In the genomic region with DNA sequence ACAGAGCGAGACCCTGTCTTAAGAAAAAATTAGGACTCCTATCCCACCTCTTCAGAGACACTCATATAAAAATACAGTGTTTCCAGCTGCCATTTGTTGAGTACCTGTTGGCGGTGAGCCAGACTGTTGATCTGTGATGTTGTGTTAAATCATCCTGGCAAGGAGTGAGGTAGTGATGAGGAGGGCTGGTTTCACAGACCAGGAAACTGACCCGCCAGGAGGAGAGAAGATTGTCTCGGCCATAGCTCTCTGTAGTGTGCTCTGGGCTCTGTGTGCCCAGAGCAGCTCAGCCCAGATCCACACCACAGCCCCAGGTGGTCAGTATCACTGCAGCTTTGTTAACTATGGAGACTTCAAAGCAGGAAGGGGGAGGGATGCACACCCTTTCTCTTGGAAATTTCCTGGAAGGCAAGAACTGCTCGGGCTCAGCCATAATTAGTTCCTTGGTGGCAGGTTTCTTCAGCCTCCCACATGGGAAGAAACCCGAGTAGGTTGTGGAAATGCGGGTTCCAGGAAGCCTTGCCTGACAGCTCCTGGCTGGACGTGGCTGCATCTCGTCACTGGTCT, we compare ENCODE assay signal across 12 cellular contexts.
DNase-seq lines count a peak whose midpoint lies in the region; ATAC-seq and TF ChIP-seq lines count a peak whose summit lies in the region.
"Had no signal": no experiment of that assay in that cellular context is flagged by ENCODE, and none has a peak within 500 bp of the region (broad histone marks: within the 10 kb centered on the region; RNA-seq: fewer than 3 reads in every experiment).

No MANE protein-coding gene starts in this region.

- no peak overlapping the region for H2AFZ ChIP-seq in smooth muscle cell (ENCODE audit: low read depth)

- peaks cover 23% of the 10 kb centered on the region for H3K4me1 Mint-ChIP-seq in activated CD8-positive, alpha-beta T cell treated with anti-CD3 and anti-CD28 coated beads for 36 hours (ENCODE audit: low read depth)

- no peaks in the 10 kb centered on the region for H3K36me3 ChIP-seq in smooth muscle cell (ENCODE audit: low read depth)
- H3K36me3 ChIP-seq: HAP-1 had no signal

- CTCF ChIA-PET in activated CD8-positive, alpha-beta T cell treated with anti-CD3 and anti-CD28 coated beads for 36 hours (lab: Charles Lee): no interaction called here

- H3K4me1 ChIP-seq in smooth muscle cell (ENCODE audit: low read depth): peaks cover 3% of the 10 kb centered on the region
- H3K4me1 ChIP-seq: HAP-1 had no signal

- H3K9me3 Mint-ChIP-seq in activated CD8-positive, alpha-beta T cell treated with anti-CD3 and anti-CD28 coated beads for 36 hours: peaks cover 6% of the 10 kb centered on the region

- H3K4me3 Mint-ChIP-seq in activated CD8-positive, alpha-beta T cell treated with anti-CD3 and anti-CD28 coated beads for 36 hours: no peak overlapping the region
- H3K4me3 Mint-ChIP-seq: activated CD4-positive, alpha-beta memory T cell treated with anti-CD3 and anti-CD28 coated beads for 36 hours had no signal

- H3F3A ChIP-seq in smooth muscle cell (ENCODE audit: low read depth): no peaks in the 10 kb centered on the region

- TF ChIP-seq CTCF in smooth muscle cell (IDR thresholded peaks at IDR 0.05; ENCODE audit: borderline replicate concordance, insufficient read depth, poor library complexity, severe bottlenecking): no peak
- no peak for TF ChIP-seq CTCF in activated CD8-positive, alpha-beta T cell treated with anti-CD3 and anti-CD28 coated beads for 36 hours (IDR thresholded peaks at IDR 0.05)

- H4K20me1 ChIP-seq in smooth muscle cell (ENCODE audit: low read depth): peaks cover 10% of the 10 kb centered on the region

- no peaks in the 10 kb centered on the region for H3K9me3 ChIP-seq in smooth muscle cell (replicated peaks; ENCODE audit: low read depth)
- H3K9me3 ChIP-seq: HAP-1 had no signal

- H3K27ac ChIP-seq in smooth muscle cell (ENCODE audit: low read depth): no peak overlapping the region

- no peak overlapping the region for H3K4me2 ChIP-seq in smooth muscle cell

- no peak overlapping the region for H3K27ac Mint-ChIP-seq in activated CD8-positive, alpha-beta T cell treated with anti-CD3 and anti-CD28 coated beads for 36 hours
- H3K27ac Mint-ChIP-seq: activated CD4-positive, alpha-beta memory T cell treated with anti-CD3 and anti-CD28 coated beads for 36 hours had no signal

- H3K9ac ChIP-seq in smooth muscle cell (ENCODE audit: low read depth): no peak overlapping the region

- H3K79me2 ChIP-seq in smooth muscle cell (ENCODE audit: low read depth): no peaks in the 10 kb centered on the region

- no peak for ATAC-seq in HG02870 (IDR thresholded peaks at IDR 0.05; ENCODE audit: unreplicated experiment)
- ATAC-seq in activated CD8-positive, alpha-beta T cell treated with anti-CD3 and anti-CD28 coated beads for 36 hours: no peak

- POLR2A ChIA-PET in activated CD8-positive, alpha-beta T cell treated with anti-CD3 and anti-CD28 coated beads for 36 hours (lab: Charles Lee): no interaction called here

- no peaks in the 10 kb centered on the region for H3K27me3 Mint-ChIP-seq in activated CD8-positive, alpha-beta T cell treated with anti-CD3 and anti-CD28 coated beads for 36 hours
- H3K27me3 Mint-ChIP-seq: activated CD4-positive, alpha-beta memory T cell treated with anti-CD3 and anti-CD28 coated beads for 36 hours had no signal

- no peak overlapping the region for H3K4me3 ChIP-seq in smooth muscle cell
- H3K4me3 ChIP-seq: HAP-1 had no signal

- 76% methylated on average over 9 of the region's 9 CpGs for WGBS in smooth muscle cell (ENCODE audit: low lambda C conversion rate)

- no peaks in the 10 kb centered on the region for H3K27me3 ChIP-seq in smooth muscle cell (ENCODE audit: low read depth)

- intact Hi-C loops in activated CD8-positive, alpha-beta T cell treated with anti-CD3 and anti-CD28 coated beads for 36 hours (cut with micrococcal nuclease): no loop called here

- DNase-seq in DMS53 (lab: John Stamatoyannopoulos, UW): peak; percentile 89
- peak; percentile 63 for DNase-seq in NCI-H1092 (lab: John Stamatoyannopoulos, UW)
- peak; percentile 34 for DNase-seq in NCI-H774 (lab: John Stamatoyannopoulos, UW)
- peak; percentile 89 for DNase-seq in left kidney (ENCODE audit: low read depth, low spot score)
- DNase-seq in smooth muscle cell (lab: John Stamatoyannopoulos, UW; ENCODE audit: unreplicated experiment): no peak
- DNase-seq in T-helper 2 cell: no peak
- no peak for DNase-seq in activated CD8-positive, alpha-beta T cell treated with anti-CD3 and anti-CD28 coated beads for 36 hours
- DNase-seq: activated CD4-positive, alpha-beta memory T cell treated with anti-CD3 and anti-CD28 coated beads for 36 hours; amniotic stem cell; DND-41 had no signal

- H3K36me3 Mint-ChIP-seq in activated CD8-positive, alpha-beta T cell treated with anti-CD3 and anti-CD28 coated beads for 36 hours (ENCODE audit: low read depth): no peaks in the 10 kb centered on the region
- H3K36me3 Mint-ChIP-seq: activated CD4-positive, alpha-beta memory T cell treated with anti-CD3 and anti-CD28 coated beads for 36 hours had no signal

Comparison
In these comparisons a context has a peak if more than half of its experiments do, and no peak if none do; other contexts are left out.
1. DNase-seq: peak in DMS53 (single experiment), NCI-H1092 (single experiment), NCI-H774 (single experiment) and left kidney (single experiment); none in smooth muscle cell (single experiment), T-helper 2 cell (0 of 5) and activated CD8-positive, alpha-beta T cell treated with anti-CD3 and anti-CD28 coated beads for 36 hours (single experiment).